ENCODE assay signal across 30 cellular contexts in genomic region chr1:212719633-212720032, GRCh38. TPM values are rescaled to one million over a fixed set of nuclear protein-coding genes. Genes with fewer than 3 reads are reported as not detected.
"Had no signal": no experiment of that assay in that cellular context is flagged by ENCODE, and none has a peak within 500 bp of the region (broad histone marks: within the 10 kb centered on the region; RNA-seq: fewer than 3 reads in every experiment).

No MANE protein-coding gene starts in this region.

- H3K36me3 ChIP-seq: esophagus muscularis mucosa, esophagus squamous epithelium, gastrocnemius medialis, gastroesophageal sphincter, heart left ventricle, heart right ventricle had no signal

- H3K9me3 ChIP-seq: esophagus muscularis mucosa, esophagus squamous epithelium, gastrocnemius medialis, gastroesophageal sphincter had no signal

- H3K9me3 Mint-ChIP-seq: dendritic cell treated with granulocyte-macrophage colony-stimulating factor and Interleukin-4, amounts not matched to agents 40 ng/mL and 50 ng/mL, for 4 days; effector memory CD8-positive, alpha-beta T cell had no signal

- H3K4me3 Mint-ChIP-seq: dendritic cell treated with granulocyte-macrophage colony-stimulating factor and Interleukin-4, amounts not matched to agents 40 ng/mL and 50 ng/mL, for 4 days; effector memory CD8-positive, alpha-beta T cell; endodermal cell had no signal

- H3K4me1 Mint-ChIP-seq: endodermal cell had no signal

- H3K27ac Mint-ChIP-seq: dendritic cell treated with granulocyte-macrophage colony-stimulating factor and Interleukin-4, amounts not matched to agents 40 ng/mL and 50 ng/mL, for 4 days; effector memory CD8-positive, alpha-beta T cell; endodermal cell had no signal

- H3K4me3 ChIP-seq: coronary artery, dorsolateral prefrontal cortex, esophagus muscularis mucosa, esophagus squamous epithelium, gastrocnemius medialis, gastroesophageal sphincter, heart left ventricle, heart right ventricle, hepatocyte had no signal

- H3K4me1 ChIP-seq: esophagus muscularis mucosa, foreskin keratinocyte, gastrocnemius medialis, gastroesophageal sphincter had no signal

- H3K4me2 ChIP-seq: hepatocyte had no signal

- H3K27ac ChIP-seq: coronary artery, dorsolateral prefrontal cortex, epithelial cell of prostate, esophagus muscularis mucosa, esophagus squamous epithelium, foreskin keratinocyte, gastrocnemius medialis, gastroesophageal sphincter, heart left ventricle, heart right ventricle, hepatocyte had no signal

- DNase-seq: cortex of kidney; dermis blood vessel endothelial cell; dorsolateral prefrontal cortex; effector CD4-positive, alpha-beta T cell; effector CD8-positive, alpha-beta T cell; effector memory CD4-positive, alpha-beta T cell; effector memory CD8-positive, alpha-beta T cell; endodermal cell; erythroblast; esophagus squamous epithelium; foreskin fibroblast; foreskin keratinocyte; foreskin melanocyte; gastrocnemius medialis; glutamatergic neuron; head of caudate nucleus; heart left ventricle; heart right ventricle; hippocampal formation had no signal

- ATAC-seq: effector memory CD8-positive, alpha-beta T cell; esophagus mucosa; foreskin keratinocyte; gastrocnemius medialis; gastroesophageal sphincter; heart left ventricle; heart right ventricle had no signal

- H2AFZ ChIP-seq: hepatocyte had no signal

- H3K79me2 ChIP-seq: hepatocyte had no signal

- FAIRE-seq: endometrium, endothelial cell of umbilical vein, frontal cortex had no signal

- H3K27me3 ChIP-seq: dorsolateral prefrontal cortex, esophagus muscularis mucosa, gastroesophageal sphincter, heart left ventricle had no signal

RNA-seq across cellular contexts. Expression of gene BATF3, which starts 20.0 kb away (rescaled TPM):
- total RNA-seq: epithelial cell of proximal tubule, hepatocyte had no signal
